11 cellular contexts compared by ENCODE assay signal in the genomic region with DNA sequence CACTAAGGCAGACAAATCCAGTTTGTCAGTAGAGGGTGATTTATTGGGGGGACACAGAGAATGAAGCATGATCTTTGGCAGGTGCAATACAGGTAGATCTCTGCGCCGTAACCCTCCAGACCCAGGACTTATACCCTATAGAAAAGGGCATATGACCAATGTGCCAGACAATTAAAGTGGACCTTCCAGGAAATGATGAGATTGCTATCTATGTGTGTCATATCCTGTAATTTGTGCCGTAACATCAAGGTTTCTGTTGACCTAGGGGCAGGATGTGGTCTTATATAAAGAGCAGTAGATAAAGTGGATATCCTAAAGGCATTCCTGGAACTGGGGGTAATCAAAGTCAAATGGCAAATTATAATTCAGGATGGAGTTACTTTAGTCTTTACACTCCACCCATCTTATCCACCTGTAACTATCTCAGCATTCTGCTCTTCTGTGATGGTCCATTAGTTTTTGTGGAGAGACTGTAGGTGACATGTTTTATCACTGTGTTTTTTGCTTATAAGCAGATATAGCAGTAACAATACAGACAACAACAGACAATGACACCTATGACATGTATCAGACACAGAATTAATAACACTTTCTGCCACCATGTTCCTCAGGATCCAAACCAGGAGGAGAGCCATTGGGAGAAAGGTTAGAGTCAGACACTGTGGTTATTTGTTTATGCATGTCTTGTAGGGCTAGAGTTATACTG. TPM values are rescaled to one million over a fixed set of nuclear protein-coding genes. Genes with fewer than 3 reads are reported as not detected.
DNase-seq lines count a peak whose midpoint lies in the region; ATAC-seq lines count a peak whose summit lies in the region.
"Had no signal": no experiment of that assay in that cellular context is flagged by ENCODE, and none has a peak within 500 bp of the region (broad histone marks: within the 10 kb centered on the region; RNA-seq: fewer than 3 reads in every experiment).

No MANE protein-coding gene starts in this region.

- H3K36me3 Mint-ChIP-seq in activated naive CD8-positive, alpha-beta T cell treated with anti-CD3 and anti-CD28 coated beads, Interleukin-2, amount 50 U/mL, for 24 hours (ENCODE audit: low read depth): no peaks in the 10 kb centered on the region
- no peaks in the 10 kb centered on the region for H3K36me3 Mint-ChIP-seq in activated T-helper 1 cell treated with anti-CD3 and anti-CD28 coated beads, Interleukin-12 subunit alpha, Interleukin-12 subunit beta, Interleukin-2, Interleukin-4 antibody, amounts not matched to agents 30 ng/mL and 10 ng/mL and 1 ng/mL, durations not matched to agents 14 hours and 24 hours and 36 hours (ENCODE audit: low read depth)

- intact Hi-C loops in activated T-helper 1 cell treated with anti-CD3 and anti-CD28 coated beads, Interleukin-12 subunit alpha, Interleukin-12 subunit beta, Interleukin-2, Interleukin-4 antibody, amounts not matched to agents 30 ng/mL and 10 ng/mL and 1 ng/mL, durations not matched to agents 14 hours and 24 hours and 36 hours (cut with micrococcal nuclease): no loop called here

- ATAC-seq in activated naive CD8-positive, alpha-beta T cell treated with anti-CD3 and anti-CD28 coated beads, Interleukin-2, amount 50 U/mL, for 24 hours: peak; percentile 87
- no peak for ATAC-seq in HG02642 (IDR thresholded peaks at IDR 0.05; ENCODE audit: poor library complexity, unreplicated experiment)

- peaks cover 18% of the 10 kb centered on the region for H3K4me1 Mint-ChIP-seq in activated naive CD8-positive, alpha-beta T cell treated with anti-CD3 and anti-CD28 coated beads, Interleukin-2, amount 50 U/mL, for 24 hours
- peaks cover 12% of the 10 kb centered on the region for H3K4me1 Mint-ChIP-seq in activated T-helper 1 cell treated with anti-CD3 and anti-CD28 coated beads, Interleukin-12 subunit alpha, Interleukin-12 subunit beta, Interleukin-2, Interleukin-4 antibody, amounts not matched to agents 30 ng/mL and 10 ng/mL and 1 ng/mL, durations not matched to agents 14 hours and 24 hours and 36 hours (ENCODE audit: low read depth)

- H3K27me3 Mint-ChIP-seq in activated naive CD8-positive, alpha-beta T cell treated with anti-CD3 and anti-CD28 coated beads, Interleukin-2, amount 50 U/mL, for 24 hours: no peaks in the 10 kb centered on the region
- no peaks in the 10 kb centered on the region for H3K27me3 Mint-ChIP-seq in activated T-helper 1 cell treated with anti-CD3 and anti-CD28 coated beads, Interleukin-12 subunit alpha, Interleukin-12 subunit beta, Interleukin-2, Interleukin-4 antibody, amounts not matched to agents 30 ng/mL and 10 ng/mL and 1 ng/mL, durations not matched to agents 14 hours and 24 hours and 36 hours (ENCODE audit: insufficient read depth)

- peak; percentile 58 for DNase-seq in DMS153 (lab: John Stamatoyannopoulos, UW)
- DNase-seq in DMS153 treated with DMSO at 0.1 percent for 48 hours (lab: John Stamatoyannopoulos, UW; ENCODE audit: unreplicated experiment): no peak
- peak; percentile 40 for DNase-seq in NCI-H226
- DNase-seq in activated naive CD8-positive, alpha-beta T cell treated with anti-CD3 and anti-CD28 coated beads, Interleukin-2, amount 50 U/mL, for 24 hours: no peak
- DNase-seq in lung microvascular endothelial cell (ENCODE audit: low read depth in 2 of 2): peak; percentile 40 to 49
- DNase-seq in activated T-helper 1 cell treated with anti-CD3 and anti-CD28 coated beads, Interleukin-12 subunit alpha, Interleukin-12 subunit beta, Interleukin-2, Interleukin-4 antibody, amounts not matched to agents 30 ng/mL and 10 ng/mL and 1 ng/mL, durations not matched to agents 14 hours and 24 hours and 36 hours (ENCODE audit: low spot score): no peak
- no peak for DNase-seq in cerebellar cortex (ENCODE audit: low spot score)
- DNase-seq: NCI-H2081; stimulated activated CD4-positive, alpha-beta T cell treated with anti-CD3 and anti-CD28 coated beads, Interleukin-4, amount 100 ng/mL, for 4 hours; substantia nigra had no signal

- no peaks in the 10 kb centered on the region for H3K9me3 Mint-ChIP-seq in activated naive CD8-positive, alpha-beta T cell treated with anti-CD3 and anti-CD28 coated beads, Interleukin-2, amount 50 U/mL, for 24 hours
- no peaks in the 10 kb centered on the region for H3K9me3 Mint-ChIP-seq in activated T-helper 1 cell treated with anti-CD3 and anti-CD28 coated beads, Interleukin-12 subunit alpha, Interleukin-12 subunit beta, Interleukin-2, Interleukin-4 antibody, amounts not matched to agents 30 ng/mL and 10 ng/mL and 1 ng/mL, durations not matched to agents 14 hours and 24 hours and 36 hours

- H3K4me3 Mint-ChIP-seq in activated naive CD8-positive, alpha-beta T cell treated with anti-CD3 and anti-CD28 coated beads, Interleukin-2, amount 50 U/mL, for 24 hours: peak overlapping the region; percentile 3
- no peak overlapping the region for H3K4me3 Mint-ChIP-seq in activated T-helper 1 cell treated with anti-CD3 and anti-CD28 coated beads, Interleukin-12 subunit alpha, Interleukin-12 subunit beta, Interleukin-2, Interleukin-4 antibody, amounts not matched to agents 30 ng/mL and 10 ng/mL and 1 ng/mL, durations not matched to agents 14 hours and 24 hours and 36 hours

- H3K27ac Mint-ChIP-seq in activated naive CD8-positive, alpha-beta T cell treated with anti-CD3 and anti-CD28 coated beads, Interleukin-2, amount 50 U/mL, for 24 hours: peak overlapping the region; percentile 44
- no peak overlapping the region for H3K27ac Mint-ChIP-seq in activated T-helper 1 cell treated with anti-CD3 and anti-CD28 coated beads, Interleukin-12 subunit alpha, Interleukin-12 subunit beta, Interleukin-2, Interleukin-4 antibody, amounts not matched to agents 30 ng/mL and 10 ng/mL and 1 ng/mL, durations not matched to agents 14 hours and 24 hours and 36 hours

RNA-seq across cellular contexts. Expression of a gene that starts 43.1 kb away (rescaled TPM):
- 8.7 and 12.5 TPM in 2 replicates for total RNA-seq in lung microvascular endothelial cell
- total RNA-seq in activated T-helper 1 cell treated with anti-CD3 and anti-CD28 coated beads, Interleukin-12 subunit alpha, Interleukin-12 subunit beta, Interleukin-2, Interleukin-4 antibody, amounts not matched to agents 30 ng/mL and 10 ng/mL and 1 ng/mL, durations not matched to agents 14 hours and 24 hours and 36 hours: 13.9 and 14.6 TPM in 2 replicates

Comparison
In these comparisons a context has a peak if more than half of its experiments do, and no peak if none do; other contexts are left out.
1. DNase-seq: peak in DMS153 (single experiment), NCI-H226 (single experiment) and lung microvascular endothelial cell (2 of 2); none in DMS153 treated with DMSO at 0.1 percent for 48 hours (single experiment), activated naive CD8-positive, alpha-beta T cell treated with anti-CD3 and anti-CD28 coated beads, Interleukin-2, amount 50 U/mL, for 24 hours (single experiment), activated T-helper 1 cell treated with anti-CD3 and anti-CD28 coated beads, Interleukin-12 subunit alpha, Interleukin-12 subunit beta, Interleukin-2, Interleukin-4 antibody, amounts not matched to agents 30 ng/mL and 10 ng/mL and 1 ng/mL, durations not matched to agents 14 hours and 24 hours and 36 hours (single experiment) and cerebellar cortex (single experiment).